ENCODE assay signal across 29 cellular contexts in the genomic region with DNA sequence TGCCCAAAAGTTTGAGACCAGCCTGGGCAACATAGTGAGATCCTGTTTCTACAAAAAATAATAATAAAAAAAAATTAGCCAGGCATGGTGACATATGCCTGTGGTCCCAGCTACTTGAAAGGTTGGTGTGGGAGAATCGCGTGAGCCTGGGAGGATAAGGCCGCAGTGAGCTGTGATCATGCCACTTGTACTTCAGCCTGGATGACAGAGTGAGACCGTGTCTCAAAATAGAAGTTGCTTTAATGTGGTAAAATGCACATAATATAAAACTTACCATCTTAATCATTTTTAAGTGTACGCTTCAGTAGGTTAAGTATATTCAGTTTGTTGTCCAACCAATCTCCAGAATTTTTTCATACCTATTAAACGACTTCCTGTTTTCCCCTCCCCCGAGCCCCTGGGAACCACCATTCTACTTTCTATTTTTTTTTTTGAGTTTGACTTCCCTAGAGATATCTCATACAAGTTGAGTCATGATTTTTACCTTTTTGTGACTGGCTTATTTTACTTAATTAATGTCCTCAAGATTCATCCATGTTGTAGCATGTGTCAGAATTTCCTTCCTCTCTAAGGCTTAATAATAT.
"Had no signal": no experiment of that assay in that cellular context is flagged by ENCODE, and none has a peak within 500 bp of the region (broad histone marks: within the 10 kb centered on the region; RNA-seq: fewer than 3 reads in every experiment).

No MANE protein-coding gene starts in this region.

- H3K4me1 Mint-ChIP-seq: nephron progenitor cell had no signal

- H3K36me3 Mint-ChIP-seq: naive thymus-derived CD8-positive, alpha-beta T cell; type B pancreatic cell had no signal

- ATAC-seq: effector memory CD8-positive, alpha-beta T cell; heart right ventricle; left cardiac atrium; left lung; naive thymus-derived CD8-positive, alpha-beta T cell; sciatic nerve; stimulated activated naive CD8-positive, alpha-beta T cell treated with anti-CD3 and anti-CD28 coated beads, Interleukin-15, Interleukin-2, amounts not matched to agents 100 U/mL and 50 U/mL, for 24 hours had no signal

- FAIRE-seq: endometrium, islet of Langerhans had no signal

- H3K4me2 ChIP-seq: smooth muscle cell had no signal

- H3K4me3 Mint-ChIP-seq: effector memory CD8-positive, alpha-beta T cell; naive thymus-derived CD8-positive, alpha-beta T cell; nephron progenitor cell; type B pancreatic cell had no signal

- H3K4me1 ChIP-seq: esophagus squamous epithelium, heart right ventricle, left lung, prostate gland, right atrium auricular region, testis, tibial artery had no signal

- H3K27ac Mint-ChIP-seq: effector memory CD8-positive, alpha-beta T cell; naive thymus-derived CD8-positive, alpha-beta T cell; nephron progenitor cell; type B pancreatic cell had no signal

- H3K4me3 ChIP-seq: esophagus squamous epithelium, heart right ventricle, left lung, prostate gland, right atrium auricular region, smooth muscle cell, testis, tibial artery had no signal

- H3K9me3 Mint-ChIP-seq: type B pancreatic cell had no signal

- H3K27ac ChIP-seq: esophagus squamous epithelium, heart right ventricle, left lung, prostate gland, right atrium auricular region, testis, tibial artery had no signal

- DNase-seq: cortex of kidney; effector memory CD8-positive, alpha-beta T cell; erythroblast; esophagus squamous epithelium; foreskin melanocyte; glutamatergic neuron; heart right ventricle; hippocampal formation; left cardiac atrium; left lung; mesendoderm; naive thymus-derived CD8-positive, alpha-beta T cell; nephron progenitor cell; nucleus accumbens; stimulated activated CD4-positive, alpha-beta T cell treated with anti-CD3 and anti-CD28 coated beads, Interleukin-12 subunit alpha, Interleukin-12 subunit beta, amount 100 ng/mL, for 4 hours; stimulated activated CD4-positive, alpha-beta T cell treated with anti-CD3 and anti-CD28 coated beads, Interleukin-1b, Interleukin-23, amount 100 ng/mL, for 48 hours; stimulated activated CD4-positive, alpha-beta T cell treated with anti-CD3 and anti-CD28 coated beads, Interleukin-4, amount 100 ng/mL, for 1 hour; stimulated activated CD8-positive, alpha-beta memory T cell treated with anti-CD3 and anti-CD28 coated beads, Interleukin-4, amount 100 ng/mL, for 48 hours; stimulated activated naive CD8-positive, alpha-beta T cell treated with anti-CD3 and anti-CD28 coated beads, Interleukin-15, Interleukin-2, amounts not matched to agents 100 U/mL and 50 U/mL, for 24 hours; substantia nigra; testis; tibial artery had no signal

- H3K27me3 ChIP-seq: esophagus squamous epithelium, heart right ventricle, left lung, right atrium auricular region, testis, tibial artery had no signal

- H3K9me3 ChIP-seq: esophagus squamous epithelium, left lung, prostate gland, right atrium auricular region, testis, tibial artery had no signal

- H3K36me3 ChIP-seq: esophagus squamous epithelium, heart right ventricle, left lung, prostate gland, right atrium auricular region, tibial artery had no signal
